1 cellular context compared by ENCODE assay signal in genomic region chr6:3965071-3965718, GRCh38.
TF ChIP-seq lines count a peak whose summit lies in the region.

No MANE protein-coding gene starts in this region.

TF ChIP-seq in SK-N-SH treated with all-trans-retinoic acid at 6 μM for 48 hours, 23 proteins besides CTCF, POLR2A, EP300 and RAD21 (continued from another document):
- TF ChIP-seq TSHZ2 (CRISPR knock-in tag; IDR thresholded peaks at IDR 0.05) (no peak), TCF4 (CRISPR knock-in tag; IDR thresholded peaks at IDR 0.05; ENCODE audit: borderline replicate concordance) (no peak)
